Comparison of ENCODE assay signal across 16 cellular contexts in the genomic region with DNA sequence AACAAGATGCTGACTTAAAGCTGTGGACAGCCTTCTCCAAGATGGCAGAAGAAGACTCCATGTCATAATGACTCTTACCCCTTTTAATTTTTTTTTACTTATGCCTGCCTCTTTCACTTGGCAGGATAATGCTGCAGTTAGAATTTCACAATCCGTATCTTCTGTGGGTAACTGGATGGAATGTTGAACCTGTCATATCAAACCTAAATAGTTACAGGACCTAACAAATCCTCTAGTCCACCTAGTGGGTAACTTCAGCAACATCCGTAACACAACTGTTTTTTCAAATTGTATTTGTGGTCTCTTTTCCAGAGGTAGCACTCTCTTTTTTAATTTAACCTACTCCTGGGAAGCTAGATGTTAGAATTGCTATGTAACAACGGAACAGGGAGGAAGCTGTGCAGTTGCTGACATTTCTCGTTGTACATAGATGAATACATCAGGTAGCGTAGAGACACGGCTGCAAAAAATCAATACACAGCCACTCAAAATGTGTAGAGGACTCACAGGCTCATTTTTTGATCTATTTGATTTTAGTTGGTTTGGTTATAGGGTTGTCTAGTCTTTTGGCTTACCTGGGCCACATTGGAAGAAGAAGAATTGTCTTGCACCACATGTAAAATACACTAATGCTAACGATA. TPM values are rescaled to one million over a fixed set of nuclear protein-coding genes. Genes with fewer than 3 reads are reported as not detected.
DNase-seq lines count a peak whose midpoint lies in the region; ATAC-seq and TF ChIP-seq lines count a peak whose summit lies in the region.
"Had no signal": no experiment of that assay in that cellular context is flagged by ENCODE, and none has a peak within 500 bp of the region (broad histone marks: within the 10 kb centered on the region; RNA-seq: fewer than 3 reads in every experiment).

No MANE protein-coding gene starts in this region.

- ATAC-seq in foreskin keratinocyte = no peak
- ATAC-seq in GM21576 (IDR thresholded peaks at IDR 0.05; ENCODE audit: unreplicated experiment) = no peak
- no peak for ATAC-seq in HG02852 (IDR thresholded peaks at IDR 0.05; ENCODE audit: unreplicated experiment)
- ATAC-seq in HG02973 (IDR thresholded peaks at IDR 0.05; ENCODE audit: unreplicated experiment) = no peak
- ATAC-seq: activated CD8-positive, alpha-beta T cell treated with anti-CD3 and anti-CD28 coated beads, Interleukin-2, amount 10 ng/mL, durations not matched to agents 7 days and 5 days; gastroesophageal sphincter; left colon had no signal

- no peak for TF ChIP-seq CTCF in foreskin keratinocyte (conservative IDR thresholded peaks at IDR 0.05)

- no peaks in the 10 kb centered on the region for H3K4me1 ChIP-seq in foreskin keratinocyte
- H3K4me1 ChIP-seq: gastroesophageal sphincter had no signal

- H3K27ac ChIP-seq in foreskin keratinocyte = no peak overlapping the region
- H3K27ac ChIP-seq: gastroesophageal sphincter had no signal

- in situ Hi-C loops in ACHN (cut with HindIII; ENCODE audit: low pct_ligation_motif_present, low pct_unique_long_range_greater_than_20kb, low sequenced_read_pairs) = no loop called here

- no peaks in the 10 kb centered on the region for H3K27me3 ChIP-seq in foreskin keratinocyte
- H3K27me3 ChIP-seq: gastroesophageal sphincter had no signal

- DNase-seq in ACHN = peak; percentile 5
- DNase-seq in HT-29 (ENCODE audit: low spot score) = peak; percentile 50
- DNase-seq in SW480 (ENCODE audit: low spot score) = peak; percentile 29
- DNase-seq in foreskin keratinocyte = peak; percentile 34 to 47
- no peak for DNase-seq in NCI-H345 (lab: John Stamatoyannopoulos, UW)
- DNase-seq: activated CD8-positive, alpha-beta T cell treated with anti-CD3 and anti-CD28 coated beads, Interleukin-2, amount 10 ng/mL, durations not matched to agents 7 days and 5 days; activated naive CD4-positive, alpha-beta T cell; left colon; NCI-H1105 had no signal

RNA-seq across cellular contexts. Expression of gene TRPM1, which starts 43.9 kb away (rescaled TPM):
- total RNA-seq in HT-29 (2014; rRNA removed; shearing (Covaris generic)) = not detected in 2 replicates
- total RNA-seq in foreskin keratinocyte = not detected in 2 replicates
- 0.03 TPM in 1 of 2 replicates, not detected in the other for polyA plus RNA-seq in foreskin keratinocyte
- total RNA-seq: activated CD8-positive, alpha-beta T cell treated with anti-CD3 and anti-CD28 coated beads, Interleukin-2, amount 10 ng/mL, durations not matched to agents 7 days and 5 days; B cell; cerebellum; gastroesophageal sphincter; left colon had no signal
- polyA plus RNA-seq: neural cell had no signal
